9 cellular contexts compared by ENCODE assay signal in the genomic region with DNA sequence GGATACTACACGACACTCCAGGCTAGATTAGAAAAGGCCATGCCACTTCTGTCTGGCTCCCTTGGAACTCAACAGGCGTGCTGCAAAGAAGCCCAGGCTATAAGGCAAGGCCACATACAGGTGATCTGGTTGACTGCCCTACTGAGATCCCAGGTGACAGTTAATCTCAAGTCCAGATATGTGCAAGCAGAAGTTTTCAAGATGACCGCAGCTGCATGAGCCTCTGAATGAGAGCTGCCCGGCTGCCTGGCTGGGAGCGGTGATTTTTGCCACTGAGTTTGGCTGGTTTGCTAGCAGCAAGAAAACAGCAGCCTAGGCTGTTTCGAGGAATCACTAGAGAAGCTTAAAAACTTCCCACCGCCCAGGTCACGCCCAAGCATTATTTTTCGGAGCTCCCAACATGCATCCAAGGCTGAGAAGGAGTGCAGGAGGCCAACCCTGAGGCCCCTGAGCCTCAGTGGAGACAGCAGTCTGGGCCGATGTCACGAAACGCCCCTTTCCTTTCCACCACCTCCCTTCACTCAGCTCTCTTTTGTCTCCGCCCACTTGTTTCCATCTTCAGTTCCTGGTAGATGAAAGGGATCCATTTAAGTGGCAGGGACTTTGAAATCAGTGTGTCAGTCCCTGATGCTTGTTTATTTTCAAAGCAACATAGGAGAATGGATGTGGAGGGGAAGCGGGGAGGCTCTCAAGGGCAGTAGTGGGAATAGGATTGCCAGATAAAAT. TPM values are rescaled to one million over a fixed set of nuclear protein-coding genes. Genes with fewer than 3 reads are reported as not detected.
DNase-seq lines count a peak whose midpoint lies in the region; ATAC-seq, FAIRE-seq and TF ChIP-seq lines count a peak whose summit lies in the region.
"Had no signal": no experiment of that assay in that cellular context is flagged by ENCODE, and none has a peak within 500 bp of the region (broad histone marks: within the 10 kb centered on the region; RNA-seq: fewer than 3 reads in every experiment).

No MANE protein-coding gene starts in this region.

- H3K27me3 Mint-ChIP-seq in astrocyte (ENCODE audit: low read depth, unreplicated experiment) (peaks cover 25% of the 10 kb centered on the region), osteocyte (ENCODE audit: unreplicated experiment) (peaks cover 8% of the 10 kb centered on the region)

- H3K9ac ChIP-seq in astrocyte (ENCODE audit: low read length) (no peak overlapping the region), smooth muscle cell (ENCODE audit: low read depth) (no peak overlapping the region)

- H4K20me1 ChIP-seq in astrocyte (ENCODE audit: insufficient read depth, low read length) (no peaks in the 10 kb centered on the region), smooth muscle cell (ENCODE audit: low read depth) (no peaks in the 10 kb centered on the region)

- ATAC-seq in GM19035 (IDR thresholded peaks at IDR 0.05; ENCODE audit: unreplicated experiment) (peak; percentile 64), HG02798 (IDR thresholded peaks at IDR 0.05; ENCODE audit: poor library complexity, unreplicated experiment) (peak; percentile 62)

- H3K4me1 Mint-ChIP-seq in astrocyte (ENCODE audit: low read depth, unreplicated experiment), result no peaks in the 10 kb centered on the region
- H3K4me1 Mint-ChIP-seq in osteocyte (ENCODE audit: unreplicated experiment), result no peaks in the 10 kb centered on the region

- DNase-seq in astrocyte (ENCODE audit: low read depth), result no peak
- no peak for DNase-seq in smooth muscle cell (lab: John Stamatoyannopoulos, UW; ENCODE audit: unreplicated experiment)
- no peak for DNase-seq in GDM1 (lab: John Stamatoyannopoulos, UW)
- DNase-seq in osteocyte (ENCODE audit: extremely low spot score, unreplicated experiment), result no peak
- no peak for DNase-seq in H54 (ENCODE audit: insufficient read length, low spot score)
- DNase-seq: NCI-H2081 had no signal

- no peak overlapping the region for H3K27ac ChIP-seq in astrocyte (ENCODE audit: low read depth, low read length)
- no peak overlapping the region for H3K27ac ChIP-seq in smooth muscle cell (ENCODE audit: low read depth)
- H3K27ac ChIP-seq: coronary artery had no signal

- H3K4me2 ChIP-seq in astrocyte (ENCODE audit: low read length) (peak overlapping the region; percentile 44), smooth muscle cell (no peak overlapping the region)

- no peaks in the 10 kb centered on the region for H3F3A ChIP-seq in smooth muscle cell (ENCODE audit: low read depth)

- TF ChIP-seq CTCF in astrocyte (IDR thresholded peaks at IDR 0.05; ENCODE audit: insufficient read depth, low read depth, low read length) (no peak), smooth muscle cell (IDR thresholded peaks at IDR 0.05; ENCODE audit: borderline replicate concordance, insufficient read depth, poor library complexity, severe bottlenecking) (no peak), osteocyte (IDR thresholded peaks at IDR 0.05) (no peak)

- H3K9me3 ChIP-seq in astrocyte (ENCODE audit: insufficient read depth, low read depth, low read length), result no peaks in the 10 kb centered on the region
- H3K9me3 ChIP-seq in smooth muscle cell (replicated peaks; ENCODE audit: low read depth), result no peaks in the 10 kb centered on the region

- no peak overlapping the region for H2AFZ ChIP-seq in astrocyte (ENCODE audit: low read depth, low read length)
- peak overlapping the region; percentile 66 for H2AFZ ChIP-seq in smooth muscle cell (ENCODE audit: low read depth)

- H3K27ac Mint-ChIP-seq in astrocyte (ENCODE audit: unreplicated experiment) (no peak overlapping the region), osteocyte (ENCODE audit: unreplicated experiment) (no peak overlapping the region)

- FAIRE-seq in astrocyte (lab: Jason Lieb, UNC) (no peak), H54 (lab: Jason Lieb, UNC) (no peak)

- H3K36me3 Mint-ChIP-seq in astrocyte (ENCODE audit: low read depth, unreplicated experiment) (no peaks in the 10 kb centered on the region), osteocyte (ENCODE audit: unreplicated experiment) (no peaks in the 10 kb centered on the region)

- H3K36me3 ChIP-seq in astrocyte (ENCODE audit: insufficient read depth, low read length) (no peaks in the 10 kb centered on the region), smooth muscle cell (ENCODE audit: low read depth) (no peaks in the 10 kb centered on the region)

- H3K4me1 ChIP-seq in astrocyte (ENCODE audit: insufficient read depth, low read length) (no peaks in the 10 kb centered on the region), smooth muscle cell (ENCODE audit: low read depth) (no peaks in the 10 kb centered on the region)

- H3K4me3 Mint-ChIP-seq in astrocyte (ENCODE audit: unreplicated experiment) (no peak overlapping the region), osteocyte (ENCODE audit: unreplicated experiment) (no peak overlapping the region)

- H3K27me3 ChIP-seq in astrocyte (ENCODE audit: insufficient read depth, low read length) (no peaks in the 10 kb centered on the region), smooth muscle cell (ENCODE audit: low read depth) (peaks cover 8% of the 10 kb centered on the region)

- 59% methylated on average over 13 of the region's 14 CpGs for WGBS in smooth muscle cell (ENCODE audit: low lambda C conversion rate)

- H3K4me3 ChIP-seq in astrocyte (ENCODE audit: insufficient read depth, low read depth, low read length), result no peak overlapping the region
- no peak overlapping the region for H3K4me3 ChIP-seq in smooth muscle cell
- H3K4me3 ChIP-seq: coronary artery had no signal

- H3K9me3 Mint-ChIP-seq in astrocyte (ENCODE audit: unreplicated experiment) (peaks cover 2% of the 10 kb centered on the region), osteocyte (ENCODE audit: unreplicated experiment) (no peaks in the 10 kb centered on the region)

- TF ChIP-seq POLR2A in H54 (IDR thresholded peaks at IDR 0.05; ENCODE audit: low read depth, low read length), result no peak

- H3K79me2 ChIP-seq in astrocyte (ENCODE audit: insufficient read depth, low read length) (no peaks in the 10 kb centered on the region), smooth muscle cell (ENCODE audit: low read depth) (no peaks in the 10 kb centered on the region)

RNA-seq across cellular contexts. Expression of gene URI1, which starts 13.9 kb away (rescaled TPM):
- total RNA-seq in astrocyte, result 61.0 and 61.4 TPM in 2 replicates
- 47.6 and 53.5 TPM in 2 replicates for total RNA-seq in smooth muscle cell
- 36.8 and 39.3 TPM in 2 replicates for polyA plus RNA-seq in smooth muscle cell
- 43.7 and 45.1 TPM in 2 replicates for total RNA-seq in osteocyte
